ENCODE assay signal across 8 cellular contexts in the genomic region with DNA sequence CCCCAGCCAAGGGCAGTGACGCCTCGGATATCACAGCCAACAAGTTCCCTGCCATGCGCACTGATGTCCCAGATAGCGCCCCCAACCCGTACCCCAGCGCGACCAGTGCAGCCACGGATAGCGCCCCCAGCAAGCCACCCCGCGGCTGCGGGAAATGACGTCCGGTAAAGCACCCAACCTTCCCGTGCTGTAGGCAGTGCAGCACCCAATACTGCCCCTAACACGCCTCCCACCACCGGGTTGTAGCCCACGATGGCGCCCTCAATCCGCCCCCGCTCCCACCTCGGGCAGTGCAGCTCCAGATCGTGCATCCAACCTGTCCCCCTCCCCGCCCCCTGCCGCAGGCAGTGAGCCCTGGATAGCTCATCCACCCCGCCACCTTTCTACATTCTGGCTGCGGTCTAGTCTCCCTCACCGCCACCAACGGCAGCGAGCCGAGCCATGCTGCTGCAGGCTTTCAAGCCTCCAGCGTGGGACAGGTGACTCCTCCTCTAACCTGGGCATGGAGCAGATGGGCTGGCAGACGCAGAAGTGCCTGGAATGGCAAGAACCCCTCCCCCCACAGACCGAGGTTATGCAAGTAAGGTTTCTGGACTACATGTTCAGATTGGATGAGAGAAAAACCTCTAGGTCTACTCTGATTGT. TPM values are rescaled to one million over a fixed set of nuclear protein-coding genes. Genes with fewer than 3 reads are reported as not detected.
A peak's percentile ranks its signal among the peaks of the same experiment; 100 is the strongest.
DNase-seq lines count a peak whose midpoint lies in the region; ATAC-seq and TF ChIP-seq lines count a peak whose summit lies in the region.

No MANE protein-coding gene starts in this region.

- H3K27me3 Mint-ChIP-seq in Caco-2 (ENCODE audit: insufficient read depth, unreplicated experiment): no peaks in the 10 kb centered on the region

- TF ChIP-seq CTCF in Caco-2 (IDR thresholded peaks at IDR 0.05; ENCODE audit: insufficient read depth in 1 of 2, low read depth in 1 of 2, low read length in 1 of 2, severe bottlenecking in 1 of 2, unreplicated experiment in 1 of 2): no peak
- no peak for TF ChIP-seq CTCF in astrocyte of the cerebellum (IDR thresholded peaks at IDR 0.05; ENCODE audit: low read depth, low read length, missing control alignments)
- TF ChIP-seq CTCF in mucosa of descending colon (IDR thresholded peaks at IDR 0.05): no peak

- POLR2A ChIA-PET in Caco-2 (lab: Charles Lee): no interaction called here

- no peaks in the 10 kb centered on the region for H3K9me3 ChIP-seq in Caco-2
- no peaks in the 10 kb centered on the region for H3K9me3 ChIP-seq in mucosa of descending colon

- H3K36me3 ChIP-seq in Caco-2 (ENCODE audit: control insufficient read depth, insufficient read depth, low read length): no peaks in the 10 kb centered on the region
- H3K36me3 ChIP-seq in mucosa of descending colon (ENCODE audit: low read depth): no peaks in the 10 kb centered on the region

- BruUV-seq in Caco-2 (replicated peaks; lab: Mats Ljungman, UMichigan): no TSS peak

- DNase-seq in Caco-2 (peak in 1 of 2 experiments; percentile 34), NCI-H1105 treated with DMSO at 0.1 percent for 48 hours (lab: John Stamatoyannopoulos, UW) (peak; percentile 81), astrocyte of the cerebellum (ENCODE audit: low read depth) (no peak), mucosa of descending colon (peak in 2 of 3 donors; percentile 45 to 48), AG08395 (ENCODE audit: low spot score) (no peak), NCI-H2081 treated with DMSO at 0.1 percent for 48 hours (lab: John Stamatoyannopoulos, UW) (no peak)
- no peak for DNase-seq in activated CD4-positive, CD25-positive, alpha-beta regulatory T cell (lab: John Stamatoyannopoulos, UW)

- intact Hi-C loops in Caco-2 (cut with micrococcal nuclease; ENCODE audit: unreplicated experiment): loop anchor here (10.0 kb wide), 1 partner anchor 80 kb away; no protein-coding TSS in a partner anchor
- intact Hi-C loops in mucosa of descending colon (cut with DNase I, micrococcal nuclease): no loop called here

- H3K4me1 Mint-ChIP-seq in Caco-2 (ENCODE audit: low read depth, unreplicated experiment): peaks cover 10% of the 10 kb centered on the region

- H3K9me3 Mint-ChIP-seq in Caco-2 (ENCODE audit: unreplicated experiment): no peaks in the 10 kb centered on the region

- H3K36me3 Mint-ChIP-seq in Caco-2 (ENCODE audit: insufficient read depth, unreplicated experiment): no peaks in the 10 kb centered on the region

- no peaks in the 10 kb centered on the region for H3K27me3 ChIP-seq in Caco-2 (replicated peaks; ENCODE audit: control insufficient read depth, insufficient read depth, low read length)

- H3K4me3 Mint-ChIP-seq in Caco-2 (ENCODE audit: unreplicated experiment): peak overlapping the region; percentile 72

- ATAC-seq in mucosa of descending colon: no peak
- ATAC-seq in GM19452 (IDR thresholded peaks at IDR 0.05; ENCODE audit: unreplicated experiment): no peak

- H3K4me1 ChIP-seq in Caco-2: no peaks in the 10 kb centered on the region
- H3K4me1 ChIP-seq in mucosa of descending colon (ENCODE audit: low read depth): peaks cover 3% of the 10 kb centered on the region

- H3K4me3 ChIP-seq in Caco-2 (ENCODE audit: low read depth, low read length) (peak overlapping the region; percentile 33), astrocyte of the cerebellum (ENCODE audit: low read depth, low read length) (peak overlapping the region; percentile 6), mucosa of descending colon (no peak overlapping the region)

- in situ Hi-C loops in astrocyte of the cerebellum (cut with HindIII; ENCODE audit: low sequenced_read_pairs): no loop called here

- CTCF ChIA-PET in Caco-2 (lab: Charles Lee): interaction anchor here (0.6 to 2.3 kb wide), 13 partner anchors 11 to 558 kb away, joined by 3 to 16 read pairs (median 3); a partner anchor contains a TSS

- peak overlapping the region; percentile 7 for H3K27ac Mint-ChIP-seq in Caco-2 (ENCODE audit: unreplicated experiment)

RNA-seq across cellular contexts. Expression of a gene that starts 0.5 kb away (rescaled TPM):
- not detected in 2 replicates for total RNA-seq in Caco-2 (2022)
- total RNA-seq in mucosa of descending colon: not detected

RNA-seq across cellular contexts. Expression of a gene that starts 45.2 kb away (rescaled TPM):
- total RNA-seq in Caco-2 (2022) (not detected in 2 replicates), mucosa of descending colon (not detected)

RNA-seq across cellular contexts. Expression of a gene that starts 50.8 kb away (rescaled TPM):
- total RNA-seq in Caco-2 (2022) (not detected in 2 replicates), mucosa of descending colon (under 1 TPM in 2 of 3 donors, not detected in 1; 0.13 to 0.14 TPM)

Comparison
In these comparisons a context has a peak if more than half of its experiments do, and no peak if none do; other contexts are left out.
1. DNase-seq: peak in NCI-H1105 treated with DMSO at 0.1 percent for 48 hours (single experiment) and mucosa of descending colon (2 of 3); none in astrocyte of the cerebellum (single experiment), AG08395 (single experiment), activated CD4-positive, CD25-positive, alpha-beta regulatory T cell (0 of 4) and NCI-H2081 treated with DMSO at 0.1 percent for 48 hours (single experiment).